In the genomic region with DNA sequence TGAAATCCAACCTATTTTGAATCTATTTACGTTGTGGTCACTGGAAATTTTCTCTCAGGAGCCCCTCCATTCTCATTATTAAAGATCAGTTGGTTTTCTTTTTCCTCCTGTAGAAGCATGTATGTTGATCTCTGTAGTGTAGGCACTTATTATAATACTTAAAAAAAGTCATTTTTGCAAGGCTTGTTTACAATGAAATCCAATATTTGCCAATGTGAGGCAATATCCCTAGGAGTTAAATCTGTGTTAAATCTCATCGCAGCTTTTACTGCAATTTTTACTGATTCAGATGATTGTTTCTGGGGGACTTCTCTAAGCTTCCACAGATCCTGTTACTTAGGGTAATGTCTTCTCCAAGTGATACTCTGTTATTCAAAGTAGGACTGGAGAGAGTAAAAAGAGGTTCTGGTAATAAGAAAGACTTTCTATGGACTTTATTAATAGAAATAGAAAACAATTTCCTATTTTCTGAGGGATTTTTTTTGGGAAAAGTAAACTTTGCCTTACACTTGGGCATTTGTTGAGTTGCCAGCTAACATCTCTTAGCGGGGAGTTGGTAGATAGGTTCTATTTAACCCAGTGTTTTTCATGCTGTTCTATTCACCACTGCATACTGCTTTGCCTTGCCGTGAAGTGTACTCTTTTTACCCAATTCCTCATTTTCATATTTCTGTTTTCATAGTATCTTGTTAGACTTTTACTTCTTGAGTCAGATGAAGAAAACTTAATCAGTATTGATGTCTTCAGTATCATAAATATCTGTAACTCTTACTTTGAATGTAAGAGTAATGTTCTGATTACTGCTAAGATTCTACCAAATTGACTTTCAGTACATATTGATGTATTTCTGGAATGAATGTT, we compare ENCODE assay signal across 18 cellular contexts. TPM values are rescaled to one million over a fixed set of nuclear protein-coding genes. Genes with fewer than 3 reads are reported as not detected.
DNase-seq lines count a peak whose midpoint lies in the region; ATAC-seq, FAIRE-seq and TF ChIP-seq lines count a peak whose summit lies in the region.
"Had no signal": no experiment of that assay in that cellular context is flagged by ENCODE, and none has a peak within 500 bp of the region (broad histone marks: within the 10 kb centered on the region; RNA-seq: fewer than 3 reads in every experiment).

No MANE protein-coding gene starts in this region.

- CTCF ChIA-PET in activated naive CD4-positive, alpha-beta T cell treated with anti-CD3 and anti-CD28 coated beads for 36 hours (lab: Charles Lee): no interaction called here

- H3K27me3 ChIP-seq in left lung: no peaks in the 10 kb centered on the region
- H3K27me3 ChIP-seq: BE2C, foreskin keratinocyte had no signal

- DNase-seq in GM18507 (ENCODE audit: extremely low spot score, insufficient read length, low read depth) (no peak), NCI-H526 treated with DMSO at 0.1 percent for 48 hours (lab: John Stamatoyannopoulos, UW) (peak; percentile 60), left lung (no peak), medulla oblongata (ENCODE audit: extremely low spot score) (no peak)
- no peak for DNase-seq in activated naive CD4-positive, alpha-beta T cell treated with anti-CD3 and anti-CD28 coated beads for 36 hours
- DNase-seq: activated naive CD4-positive, alpha-beta T cell treated with Interleukin-2 at 50 U/mL for 16 hours; BE2C; foreskin keratinocyte; IMR-90; left ventricle myocardium inferior; NCI-H226; SIG-M5; stimulated activated CD4-positive, alpha-beta T cell treated with anti-CD3 and anti-CD28 coated beads, Interleukin-4, amount 100 ng/mL, for 24 hours; stimulated activated CD8-positive, alpha-beta memory T cell treated with anti-CD3 and anti-CD28 coated beads, Interleukin-4, amount 100 ng/mL, for 48 hours had no signal

- no peak for TF ChIP-seq CTCF in left lung (IDR thresholded peaks at IDR 0.05)

- no peaks in the 10 kb centered on the region for H3K4me1 ChIP-seq in left lung
- H3K4me1 ChIP-seq: BE2C, foreskin keratinocyte, left ventricle myocardium inferior, parathyroid adenoma had no signal

- H3K27me3 Mint-ChIP-seq in activated naive CD4-positive, alpha-beta T cell treated with anti-CD3 and anti-CD28 coated beads for 36 hours (ENCODE audit: low read depth): no peaks in the 10 kb centered on the region

- no peaks in the 10 kb centered on the region for H3K9me3 ChIP-seq in left lung
- H3K9me3 ChIP-seq: BE2C, left ventricle myocardium inferior had no signal

- no peak overlapping the region for H3K27ac Mint-ChIP-seq in activated naive CD4-positive, alpha-beta T cell treated with anti-CD3 and anti-CD28 coated beads for 36 hours

- H3K4me1 Mint-ChIP-seq in activated naive CD4-positive, alpha-beta T cell treated with anti-CD3 and anti-CD28 coated beads for 36 hours (ENCODE audit: low read depth): peaks cover 21% of the 10 kb centered on the region

- ATAC-seq in GM21619 (IDR thresholded peaks at IDR 0.05; ENCODE audit: unreplicated experiment) (peak; percentile 66), left lung (peak; percentile 38), HG03571 (IDR thresholded peaks at IDR 0.05; ENCODE audit: unreplicated experiment) (no peak)
- ATAC-seq: foreskin keratinocyte had no signal

- intact Hi-C loops in left lung (cut with DNase I): no loop called here
- intact Hi-C loops in activated naive CD4-positive, alpha-beta T cell treated with anti-CD3 and anti-CD28 coated beads for 36 hours (cut with micrococcal nuclease): loop anchor here (1.0 to 10.0 kb wide), 5 partner anchors 16 to 338 kb away; no protein-coding TSS in a partner anchor

- H3K4me3 ChIP-seq in left lung: no peak overlapping the region
- H3K4me3 ChIP-seq: left ventricle myocardium inferior had no signal

- H3K36me3 ChIP-seq in left lung: peaks cover 0 to 15% of the 10 kb centered on the region in 2 donors
- H3K36me3 ChIP-seq: BE2C had no signal

- no peak overlapping the region for H3K4me3 Mint-ChIP-seq in activated naive CD4-positive, alpha-beta T cell treated with anti-CD3 and anti-CD28 coated beads for 36 hours

- no peak overlapping the region for H3K27ac ChIP-seq in left lung
- H3K27ac ChIP-seq: foreskin keratinocyte, left ventricle myocardium inferior, parathyroid adenoma had no signal

- peak; percentile 44 for FAIRE-seq in GM18507 (lab: Jason Lieb, UNC)
- FAIRE-seq: colon had no signal

- peaks cover 33% of the 10 kb centered on the region for H3K36me3 Mint-ChIP-seq in activated naive CD4-positive, alpha-beta T cell treated with anti-CD3 and anti-CD28 coated beads for 36 hours (ENCODE audit: low read depth)

- H3K9me3 Mint-ChIP-seq in activated naive CD4-positive, alpha-beta T cell treated with anti-CD3 and anti-CD28 coated beads for 36 hours: no peaks in the 10 kb centered on the region

RNA-seq across cellular contexts. Expression of a gene that starts 48.6 kb away (rescaled TPM):
- 10 to 100 TPM; 13.6 to 14.0 TPM for total RNA-seq in left lung
- 10 to 100 TPM; 20.4 TPM for total RNA-seq in activated naive CD4-positive, alpha-beta T cell treated with anti-CD3 and anti-CD28 coated beads for 36 hours
